In the genomic region with DNA sequence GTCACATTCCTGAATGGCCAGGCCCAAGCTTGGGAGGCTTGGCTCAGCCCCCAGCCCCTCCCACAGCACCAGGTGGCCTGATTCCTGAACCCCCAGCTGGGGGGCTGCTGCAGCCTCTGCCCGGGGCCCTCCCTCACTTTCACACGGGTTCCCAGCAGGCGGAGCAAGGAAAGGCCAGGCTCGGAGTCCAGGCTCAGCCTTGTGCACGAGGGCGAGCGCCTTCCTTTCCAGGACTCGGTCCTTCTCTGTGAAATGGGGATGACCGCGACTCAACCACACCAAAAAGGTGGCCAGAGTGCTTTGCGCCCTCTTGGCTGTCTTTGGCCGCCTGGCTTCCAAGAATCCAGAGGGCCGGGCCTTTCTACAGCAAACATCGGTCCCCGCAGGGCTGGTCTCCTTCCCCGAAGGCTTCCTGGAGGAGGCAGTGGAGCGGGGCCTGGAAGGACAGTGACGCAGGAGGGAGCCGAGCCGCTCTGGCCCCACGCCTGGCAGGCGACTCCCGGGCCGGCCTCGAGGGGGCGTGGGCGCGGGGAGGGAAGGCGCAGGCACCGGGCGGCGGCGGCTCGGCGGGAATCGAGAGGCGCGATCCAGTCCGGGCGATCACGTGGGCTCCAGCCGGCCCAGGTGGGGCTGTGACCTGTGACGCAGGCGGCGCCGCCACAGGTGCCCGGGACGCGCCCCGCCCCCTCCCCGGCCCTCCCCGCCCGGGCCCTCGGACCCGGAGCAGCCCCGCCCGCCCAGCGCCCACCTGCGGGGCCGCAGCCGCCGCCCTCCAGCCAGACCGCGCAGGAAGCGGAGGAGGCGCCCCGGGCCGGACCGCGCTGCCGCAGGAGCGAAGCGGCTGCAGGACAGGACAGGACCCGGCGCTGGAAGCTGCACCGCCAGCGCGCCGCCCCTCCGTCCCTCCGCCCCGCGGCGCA, we compare ENCODE assay signal across 9 cellular contexts. TPM values are rescaled to one million over a fixed set of nuclear protein-coding genes. Genes with fewer than 3 reads are reported as not detected.
DNase-seq lines count a peak whose midpoint lies in the region; ATAC-seq, FAIRE-seq and TF ChIP-seq lines count a peak whose summit lies in the region.
"Had no signal": no experiment of that assay in that cellular context is flagged by ENCODE, and none has a peak within 500 bp of the region (broad histone marks: within the 10 kb centered on the region; RNA-seq: fewer than 3 reads in every experiment).

A gene (plus strand): TSS at position 775 of the 920 bp plus-strand sequence. CDS start 8,420 bp downstream, outside the sequence.

- ATAC-seq in GM21528 (IDR thresholded peaks at IDR 0.05; ENCODE audit: low FRiP score, unreplicated experiment) = no peak

- no peaks in the 10 kb centered on the region for H4K20me1 ChIP-seq in smooth muscle cell (ENCODE audit: low read depth)

- no peak within 1 kb of the TSS for H3K9ac ChIP-seq in smooth muscle cell (ENCODE audit: low read depth)

- H3K27ac ChIP-seq in smooth muscle cell (ENCODE audit: low read depth) = no peak within 1 kb of the TSS

- no TSS peak for BruUV-seq in MCF 10A (replicated peaks; lab: Mats Ljungman, UMichigan)

- POLR2A ChIA-PET in MCF 10A (lab: Yijun Ruan, JAX) = interaction anchor here (0.6 to 2.4 kb wide), 11 partner anchors 9 to 342 kb away, joined by 3 to 20 read pairs (median 6); a partner anchor contains a TSS

- H3K4me1 Mint-ChIP-seq in MCF 10A (ENCODE audit: insufficient read depth, unreplicated experiment) = no peaks in the 10 kb centered on the region

- no peaks in the 10 kb centered on the region for H3K36me3 Mint-ChIP-seq in MCF 10A (ENCODE audit: insufficient read depth, unreplicated experiment)

- DNase-seq in BE2C (peak; percentile 59), HFF-Myc (ENCODE audit: extremely low read depth, low read depth) (no peak), RCC 7860 (ENCODE audit: low spot score) (peak; percentile 53), MCF 10A (ENCODE audit: unreplicated experiment) (peak; percentile 80), iPS-NIHi11 (ENCODE audit: low spot score) (peak; percentile 94), smooth muscle cell (lab: John Stamatoyannopoulos, UW; ENCODE audit: unreplicated experiment) (no peak), KG1 (lab: John Stamatoyannopoulos, UW) (no peak)

- no peak within 1 kb of the TSS for H3K27ac Mint-ChIP-seq in MCF 10A (ENCODE audit: low read depth, unreplicated experiment)

- H3K4me3 ChIP-seq in BE2C (ENCODE audit: low read depth, low read length) (peak within 1 kb of the TSS; percentile 35), HFF-Myc (replicated peaks; ENCODE audit: low read depth, low read length) (peak within 1 kb of the TSS; percentile 26), smooth muscle cell (peak within 1 kb of the TSS; percentile 65)

- H3K9me3 ChIP-seq in BE2C (no peaks in the 10 kb centered on the region), smooth muscle cell (replicated peaks; ENCODE audit: low read depth) (no peaks in the 10 kb centered on the region)

- no peak for FAIRE-seq in RCC 7860 (lab: Jason Lieb, UNC)
- FAIRE-seq: islet of Langerhans had no signal

- H3K4me1 ChIP-seq in BE2C (no peaks in the 10 kb centered on the region), smooth muscle cell (ENCODE audit: low read depth) (peaks cover 4% of the 10 kb centered on the region)

- peak within 1 kb of the TSS; percentile 76 for H3K4me3 Mint-ChIP-seq in MCF 10A (ENCODE audit: unreplicated experiment)

- TF ChIP-seq CTCF in BE2C (IDR thresholded peaks at IDR 0.05; ENCODE audit: low read depth, low read length) (0 out of 2 replicates have a peak, but pooled peaks have one; percentile 14), HFF-Myc (IDR thresholded peaks at IDR 0.05; ENCODE audit: low read depth, low read length, missing control alignments) (peak; percentile 23), MCF 10A (IDR thresholded peaks at IDR 0.05; ENCODE audit: unreplicated experiment) (peak; percentile 40), smooth muscle cell (IDR thresholded peaks at IDR 0.05; ENCODE audit: borderline replicate concordance, insufficient read depth, poor library complexity, severe bottlenecking) (peak; percentile 45)

- no peaks in the 10 kb centered on the region for H3K79me2 ChIP-seq in smooth muscle cell (ENCODE audit: low read depth)

- H3K9me3 Mint-ChIP-seq in MCF 10A (ENCODE audit: unreplicated experiment) = no peaks in the 10 kb centered on the region

- intact Hi-C loops in MCF 10A (cut with micrococcal nuclease) = loop anchor here (1.0 to 2.0 kb wide), 4 partner anchors 18 to 271 kb away; no protein-coding TSS in a partner anchor

- H2AFZ ChIP-seq in smooth muscle cell (ENCODE audit: low read depth) = peak within 1 kb of the TSS; percentile 66

- H3K4me2 ChIP-seq in smooth muscle cell = peak within 1 kb of the TSS; percentile 97

- H3K27me3 Mint-ChIP-seq in MCF 10A (ENCODE audit: insufficient read depth, unreplicated experiment) = peaks cover 17% of the 10 kb centered on the region

- H3K27me3 ChIP-seq in BE2C = no peaks in the 10 kb centered on the region
- H3K27me3 ChIP-seq in smooth muscle cell (ENCODE audit: low read depth) = no peaks in the 10 kb centered on the region

- H3K36me3 ChIP-seq in BE2C = no peaks in the 10 kb centered on the region
- no peaks in the 10 kb centered on the region for H3K36me3 ChIP-seq in smooth muscle cell (ENCODE audit: low read depth)

- H3F3A ChIP-seq in smooth muscle cell (ENCODE audit: low read depth) = peaks cover 8% of the 10 kb centered on the region

- CTCF ChIA-PET in MCF 10A (lab: Yijun Ruan, JAX) = interaction anchor here (0.6 to 4.8 kb wide), 20 partner anchors 7 to 193 kb away, joined by 3 to 198 read pairs (median 6); no protein-coding TSS in a partner anchor

- 21% methylated on average over 29 of the region's 84 CpGs for WGBS in smooth muscle cell (ENCODE audit: low lambda C conversion rate)

RNA-seq across cellular contexts. Expression of the gene that starts here (rescaled TPM):
- 4.8 TPM for polyA plus RNA-seq in BE2C (2012; ENCODE audit: insufficient read depth, insufficient read length, low read depth)
- total RNA-seq in MCF 10A (2022) (8.6 and 8.8 TPM in 2 replicates), smooth muscle cell (5.0 and 6.9 TPM in 2 replicates)
- 4.6 and 9.6 TPM in 2 replicates for polyA plus RNA-seq in smooth muscle cell

Comparison
In these comparisons a context has a peak if more than half of its experiments do, and no peak if none do; other contexts are left out.
1. DNase-seq: peak in BE2C (single experiment), RCC 7860 (single experiment), MCF 10A (single experiment) and iPS-NIHi11 (single experiment); none in HFF-Myc (single experiment), smooth muscle cell (single experiment) and KG1 (single experiment).
2. Peak in every context shown above with its lines, with median percentiles within 50 percentile points of each other: H3K4me3 ChIP-seq and CTCF ChIP-seq.